29 cellular contexts compared by ENCODE assay signal in genomic region chr13:112238436-112238995, GRCh38.
"Had no signal": no experiment of that assay in that cellular context is flagged by ENCODE, and none has a peak within 500 bp of the region (broad histone marks: within the 10 kb centered on the region; RNA-seq: fewer than 3 reads in every experiment).

No MANE protein-coding gene starts in this region.

- H3K36me3 ChIP-seq: pancreas, right lobe of liver, spleen, suprapubic skin, tibial artery, transverse colon, vagina had no signal

- H3K27ac Mint-ChIP-seq: naive B cell; naive thymus-derived CD8-positive, alpha-beta T cell; natural killer cell treated with Interleukin-12 subunit alpha and Interleukin-12 subunit beta and Interleukin-15 and Interleukin-18, amount 100 ng/mL, for 72 hours; nephron progenitor cell; progenitor cell of endocrine pancreas; stimulated activated memory B cell treated with anti-CD40 and anti-IgM and Interleukin-4, amounts not matched to agents 10 μg/mL and 1 μg/mL and 100 μg/mL, for 72 hours; stimulated activated naive CD8-positive, alpha-beta T cell treated with anti-CD3 and anti-CD28 coated beads, Interleukin-15, Interleukin-2, amounts not matched to agents 100 ng/mL and 50 ng/mL, for 24 hours; type B pancreatic cell had no signal

- H3K27ac ChIP-seq: pancreas, psoas muscle, skin epidermis, spleen, suprapubic skin, testis, tibial artery, transverse colon, vagina had no signal

- H3K9me3 Mint-ChIP-seq: natural killer cell treated with Interleukin-12 subunit alpha and Interleukin-12 subunit beta and Interleukin-15 and Interleukin-18, amount 100 ng/mL, for 72 hours; stimulated activated naive CD8-positive, alpha-beta T cell treated with anti-CD3 and anti-CD28 coated beads, Interleukin-15, Interleukin-2, amounts not matched to agents 100 ng/mL and 50 ng/mL, for 24 hours had no signal

- DNase-seq: naive B cell; naive thymus-derived CD8-positive, alpha-beta T cell; nephron progenitor cell; occipital lobe; pancreas; psoas muscle; right cardiac atrium; right lobe of liver; spleen; stimulated activated CD4-positive, alpha-beta T cell treated with anti-CD3 and anti-CD28 coated beads, Interleukin-12 subunit alpha, Interleukin-12 subunit beta, amount 100 ng/mL, for 4 hours; stimulated activated CD4-positive, alpha-beta T cell treated with anti-CD3 and anti-CD28 coated beads, Interleukin-1b, Interleukin-23, amount 100 ng/mL, for 48 hours; stimulated activated CD4-positive, alpha-beta T cell treated with anti-CD3 and anti-CD28 coated beads, Interleukin-4, amount 100 ng/mL, for 1 hour; stimulated activated CD4-positive, alpha-beta T cell treated with anti-CD3 and anti-CD28 coated beads, Interleukin-4, amount 100 ng/mL, for 4 hours; stimulated activated CD8-positive, alpha-beta memory T cell treated with anti-CD3 and anti-CD28 coated beads, Interleukin-4, amount 100 ng/mL, for 48 hours; stimulated activated naive CD4-positive, alpha-beta T cell; substantia nigra; testis; transverse colon had no signal

- H3K4me1 ChIP-seq: pancreas, psoas muscle, spleen, suprapubic skin, testis, tibial artery, transverse colon, vagina had no signal

- H3K4me3 Mint-ChIP-seq: naive B cell; naive thymus-derived CD8-positive, alpha-beta T cell; natural killer cell treated with Interleukin-12 subunit alpha and Interleukin-12 subunit beta and Interleukin-15 and Interleukin-18, amount 100 ng/mL, for 72 hours; nephron progenitor cell; neural crest cell; stimulated activated memory B cell treated with anti-CD40 and anti-IgM and Interleukin-4, amounts not matched to agents 10 μg/mL and 1 μg/mL and 100 μg/mL, for 72 hours; stimulated activated naive CD8-positive, alpha-beta T cell treated with anti-CD3 and anti-CD28 coated beads, Interleukin-15, Interleukin-2, amounts not matched to agents 100 ng/mL and 50 ng/mL, for 24 hours; type B pancreatic cell had no signal

- ATAC-seq: naive thymus-derived CD8-positive, alpha-beta T cell; natural killer cell treated with Interleukin-12 subunit alpha and Interleukin-12 subunit beta and Interleukin-15 and Interleukin-18, amount 100 ng/mL, for 72 hours; pancreas; psoas muscle; right cardiac atrium; stimulated activated memory B cell treated with anti-CD40 and anti-IgM and Interleukin-4, amounts not matched to agents 10 μg/mL and 1 μg/mL and 100 μg/mL, for 72 hours had no signal

- H3K27me3 Mint-ChIP-seq: stimulated activated naive CD8-positive, alpha-beta T cell treated with anti-CD3 and anti-CD28 coated beads, Interleukin-15, Interleukin-2, amounts not matched to agents 100 ng/mL and 50 ng/mL, for 24 hours had no signal

- H3K9me3 ChIP-seq: pancreas, psoas muscle, right lobe of liver, suprapubic skin, testis, transverse colon, vagina had no signal

- H3K4me1 Mint-ChIP-seq: naive B cell; neural crest cell; stimulated activated memory B cell treated with anti-CD40 and anti-IgM and Interleukin-4, amounts not matched to agents 10 μg/mL and 1 μg/mL and 100 μg/mL, for 72 hours had no signal

- H3K4me3 ChIP-seq: pancreas, psoas muscle, right lobe of liver, skin epidermis, smooth muscle cell, spleen, suprapubic skin, testis, tibial artery, transverse colon, vagina had no signal

- H3K27me3 ChIP-seq: pancreas, right lobe of liver, testis, tibial artery, transverse colon, vagina had no signal
